27 cellular contexts compared by ENCODE assay signal in the genomic region with DNA sequence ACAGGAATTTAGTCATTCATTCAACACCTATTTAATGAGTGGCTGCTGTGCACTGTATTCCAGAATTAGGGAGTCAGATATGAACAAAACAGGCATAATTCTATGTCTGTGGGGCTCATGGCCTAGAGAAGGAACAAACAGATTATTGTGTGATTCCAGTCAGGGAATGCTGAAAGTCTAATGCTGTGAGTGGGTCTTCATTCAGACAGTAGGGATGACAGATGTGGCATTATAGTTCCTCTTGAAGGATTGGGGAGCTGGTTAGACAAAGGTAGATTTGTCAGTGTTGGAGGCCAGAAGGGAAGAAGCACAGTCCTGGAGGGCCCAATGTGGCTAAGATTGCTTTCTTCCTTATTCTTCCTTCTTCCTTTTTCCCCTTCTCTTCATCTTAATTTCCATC.
DNase-seq lines count a peak whose midpoint lies in the region; TF ChIP-seq lines count a peak whose summit lies in the region.
"Had no signal": no experiment of that assay in that cellular context is flagged by ENCODE, and none has a peak within 500 bp of the region (broad histone marks: within the 10 kb centered on the region; RNA-seq: fewer than 3 reads in every experiment).

No MANE protein-coding gene starts in this region.

- TF ChIP-seq POLR2A in breast epithelium (IDR thresholded peaks at IDR 0.05), result no peak

- dilution Hi-C loops in mammary epithelial cell (cut with HindIII; ENCODE audit: low sequenced_read_pairs), result no loop called here

- intact Hi-C loops in mammary epithelial cell (cut with micrococcal nuclease) (no loop called here), breast epithelium (cut with DNase I; ENCODE audit: low total_unique reads) (no loop called here)

- TF ChIP-seq CTCF in mammary epithelial cell (conservative IDR thresholded peaks at IDR 0.05 in 1 of 2, IDR thresholded peaks at IDR 0.05 in 1 of 2; ENCODE audit: extremely low read depth in 1 of 2, insufficient read depth in 1 of 2, low read depth in 1 of 2, low read length in 2 of 2) (no peak), breast epithelium (IDR thresholded peaks at IDR 0.05) (no peak), VCaP (conservative IDR thresholded peaks at IDR 0.05) (no peak), osteocyte (IDR thresholded peaks at IDR 0.05) (no peak)

- H3K36me3 ChIP-seq in mammary epithelial cell (ENCODE audit: insufficient read depth, low read length), result no peaks in the 10 kb centered on the region
- H3K36me3 ChIP-seq in breast epithelium, result no peaks in the 10 kb centered on the region
- no peaks in the 10 kb centered on the region for H3K36me3 ChIP-seq in mesenchymal stem cell (ENCODE audit: control insufficient read depth in 1 of 2, insufficient read depth in 2 of 2, low read depth in 1 of 2, low read length in 2 of 2)
- H3K36me3 ChIP-seq: BE2C, BLaER1 had no signal

- no peak overlapping the region for H3K23ac ChIP-seq in mesenchymal stem cell (ENCODE audit: low read length in 2 of 2)

- H3K4me3 Mint-ChIP-seq in osteocyte (ENCODE audit: unreplicated experiment), result no peak overlapping the region
- H3K4me3 Mint-ChIP-seq: CD14-positive monocyte; CD4-positive, alpha-beta memory T cell; CD4-positive, CD25-positive, alpha-beta regulatory T cell; CD8-positive, alpha-beta memory T cell had no signal

- BruUV-seq in mammary epithelial cell (replicated peaks; lab: Mats Ljungman, UMichigan), result no TSS peak

- no peak overlapping the region for H3K4me2 ChIP-seq in mammary epithelial cell (ENCODE audit: insufficient read depth, low read depth, low read length)
- no peak overlapping the region for H3K4me2 ChIP-seq in mesenchymal stem cell (ENCODE audit: low read length, poor library complexity, severe bottlenecking)
- H3K4me2 ChIP-seq: BLaER1 had no signal

- H4K8ac ChIP-seq in mesenchymal stem cell (ENCODE audit: low read length), result no peak overlapping the region

- H4K20me1 ChIP-seq in mammary epithelial cell (ENCODE audit: insufficient read depth, low read length), result no peaks in the 10 kb centered on the region
- H4K20me1 ChIP-seq: BLaER1 had no signal

- H3K9me3 Mint-ChIP-seq in osteocyte (ENCODE audit: unreplicated experiment), result peaks cover 12% of the 10 kb centered on the region

- H2AFZ ChIP-seq in mammary epithelial cell (ENCODE audit: low read depth, low read length), result peak overlapping the region; percentile 16
- H2AFZ ChIP-seq in mesenchymal stem cell (ENCODE audit: low read depth, low read length), result no peak overlapping the region

- H3K4me1 Mint-ChIP-seq in osteocyte (ENCODE audit: unreplicated experiment), result peaks cover 34% of the 10 kb centered on the region
- H3K4me1 Mint-ChIP-seq: CD14-positive monocyte; CD4-positive, alpha-beta memory T cell; CD4-positive, CD25-positive, alpha-beta regulatory T cell; CD8-positive, alpha-beta memory T cell had no signal

- DNase-seq in mammary epithelial cell (no peak), breast epithelium (ENCODE audit: low spot score in 2 of 2) (no peak), RPMI7951 (ENCODE audit: low read depth) (peak; percentile 33), mesenchymal stem cell (no peak), osteocyte (ENCODE audit: extremely low spot score, unreplicated experiment) (no peak), HUDEP-2 (lab: John Stamatoyannopoulos, UW; ENCODE audit: unreplicated experiment in 76 of 76) (no peak)
- no peak for DNase-seq in activated T-cell treated with anti-CD3 and anti-CD28 coated beads, Interleukin-2, amount 50 U/mL, for 1 hour
- DNase-seq: 8988T; ACHN; BE2C; C1 segment of cervical spinal cord; Caco-2; Calu3; CD4-positive, alpha-beta memory T cell; CD4-positive, CD25-positive, alpha-beta regulatory T cell; CD8-positive, alpha-beta memory T cell; DMS 273 treated with DMSO at 0.1 percent for 48 hours; DMS153; DMS53; DMS79; DND-41; EL; GDM1 had no signal

- H3K4me3 ChIP-seq in mammary epithelial cell (replicated peaks in 1 of 3; ENCODE audit: insufficient read depth in 1 of 3, low read depth in 2 of 3, low read length in 3 of 3), result no peak overlapping the region
- no peak overlapping the region for H3K4me3 ChIP-seq in breast epithelium
- H3K4me3 ChIP-seq in mesenchymal stem cell (ENCODE audit: insufficient read depth in 1 of 2, low read depth in 1 of 2, low read length in 2 of 2), result no peak overlapping the region
- H3K4me3 ChIP-seq: BLaER1, GM12878 had no signal

- H2BK15ac ChIP-seq in mesenchymal stem cell (ENCODE audit: low read depth, poor library complexity, severe bottlenecking), result no peak overlapping the region

- CTCF ChIA-PET in mammary epithelial cell (lab: Charles Lee; ENCODE audit: low non-redundant PET), result no interaction called here

- no peaks in the 10 kb centered on the region for H3K79me2 ChIP-seq in mammary epithelial cell (ENCODE audit: insufficient read depth, low read length)

- no peak overlapping the region for H2BK12ac ChIP-seq in mesenchymal stem cell (ENCODE audit: low read length in 2 of 2)

- H3K27ac ChIP-seq in mammary epithelial cell (ENCODE audit: insufficient read depth, low read depth, low read length) (no peak overlapping the region), breast epithelium (no peak overlapping the region), VCaP (peak overlapping the region; percentile 60), mesenchymal stem cell (ENCODE audit: low read length, poor library complexity, severe bottlenecking) (no peak overlapping the region)
- H3K27ac ChIP-seq: BLaER1 had no signal

- H3K27me3 ChIP-seq in mammary epithelial cell (ENCODE audit: insufficient read depth, low read length) (no peaks in the 10 kb centered on the region), breast epithelium (no peaks in the 10 kb centered on the region), mesenchymal stem cell (ENCODE audit: control insufficient read depth in 1 of 2, insufficient read depth in 1 of 2, low read length in 2 of 2) (no peaks in the 10 kb centered on the region)
- H3K27me3 ChIP-seq: BE2C, BLaER1 had no signal

- H3K4me1 ChIP-seq in mammary epithelial cell (ENCODE audit: insufficient read depth, low read length) (peaks cover 32% of the 10 kb centered on the region), breast epithelium (no peaks in the 10 kb centered on the region), mesenchymal stem cell (ENCODE audit: control insufficient read depth, insufficient read depth, low read depth, low read length) (peaks cover 18% of the 10 kb centered on the region)
- H3K4me1 ChIP-seq: BE2C, BLaER1 had no signal

- no peak overlapping the region for H3K18ac ChIP-seq in mesenchymal stem cell (ENCODE audit: low read depth in 1 of 2, low read length in 2 of 2)

- in situ Hi-C loops in mammary epithelial cell (cut with MboI; ENCODE audit: low sequenced_read_pairs in 2 of 2), result no loop called here

- no peaks in the 10 kb centered on the region for H3K79me1 ChIP-seq in mesenchymal stem cell (replicated peaks; ENCODE audit: low read length, poor library complexity, severe bottlenecking)

- no peak overlapping the region for H3K9ac ChIP-seq in mammary epithelial cell (ENCODE audit: insufficient read depth, low read length)
- H3K9ac ChIP-seq in mesenchymal stem cell (ENCODE audit: low read length), result no peak overlapping the region
- H3K9ac ChIP-seq: BLaER1 had no signal

- no peak overlapping the region for H3K14ac ChIP-seq in mesenchymal stem cell (ENCODE audit: low read length in 2 of 2)

- no peak overlapping the region for H2BK120ac ChIP-seq in mesenchymal stem cell (ENCODE audit: low read depth, low read length)

- no peaks in the 10 kb centered on the region for H3K27me3 Mint-ChIP-seq in osteocyte (ENCODE audit: unreplicated experiment)
- H3K27me3 Mint-ChIP-seq: CD4-positive, CD25-positive, alpha-beta regulatory T cell had no signal

- peak overlapping the region; percentile 19 for H2AK5ac ChIP-seq in mesenchymal stem cell (ENCODE audit: low read length, severe bottlenecking)

- no peak overlapping the region for H4K91ac ChIP-seq in mesenchymal stem cell (ENCODE audit: low read length)

- no peak overlapping the region for H2BK5ac ChIP-seq in mesenchymal stem cell (ENCODE audit: low read depth, low read length, poor library complexity, severe bottlenecking)

- H3K27ac Mint-ChIP-seq in osteocyte (ENCODE audit: unreplicated experiment), result no peak overlapping the region
- H3K27ac Mint-ChIP-seq: CD14-positive monocyte; CD4-positive, alpha-beta memory T cell; CD4-positive, CD25-positive, alpha-beta regulatory T cell; CD8-positive, alpha-beta memory T cell had no signal

- H3K9me3 ChIP-seq in mammary epithelial cell (replicated peaks; ENCODE audit: insufficient read depth, low read length), result no peaks in the 10 kb centered on the region
- H3K9me3 ChIP-seq in breast epithelium, result peaks cover 0 to 5% of the 10 kb centered on the region in 2 donors
- H3K9me3 ChIP-seq in mesenchymal stem cell (ENCODE audit: control insufficient read depth, low read length), result peaks cover 10% of the 10 kb centered on the region
- H3K9me3 ChIP-seq: BE2C, BLaER1, Caco-2 had no signal

- no peaks in the 10 kb centered on the region for H3K36me3 Mint-ChIP-seq in osteocyte (ENCODE audit: unreplicated experiment)
- H3K36me3 Mint-ChIP-seq: CD14-positive monocyte; CD4-positive, alpha-beta memory T cell; CD4-positive, CD25-positive, alpha-beta regulatory T cell; CD8-positive, alpha-beta memory T cell had no signal

- H3K4ac ChIP-seq in mesenchymal stem cell (ENCODE audit: low read depth in 1 of 2, low read length in 2 of 2), result no peak overlapping the region
